In the genomic region with DNA sequence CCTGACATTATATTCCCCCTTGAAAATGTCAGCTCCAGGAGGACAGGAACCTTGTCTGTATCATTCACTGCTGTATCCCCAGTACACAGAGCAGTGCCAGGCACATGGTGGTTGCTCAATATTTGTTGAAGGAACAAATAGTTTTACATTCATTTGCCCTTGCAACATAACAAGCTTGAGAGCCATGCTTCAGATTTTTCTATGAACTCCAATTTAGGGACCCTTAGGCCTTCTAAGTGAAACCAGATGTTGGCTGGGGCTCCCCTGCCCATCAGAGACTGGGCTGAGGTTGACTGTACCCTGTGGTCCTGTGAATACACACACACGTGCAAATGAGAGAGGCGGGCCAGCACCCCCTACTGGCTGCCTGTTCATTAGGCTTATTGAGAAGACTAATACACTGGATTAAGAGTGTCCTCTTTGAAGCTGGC, we compare ENCODE assay signal across 8 cellular contexts.
DNase-seq lines count a peak whose midpoint lies in the region; ATAC-seq, FAIRE-seq and TF ChIP-seq lines count a peak whose summit lies in the region.

No MANE protein-coding gene starts in this region.

- H3K4me1 ChIP-seq in CD8-positive, alpha-beta memory T cell (ENCODE audit: insufficient read depth, low read length) = no peaks in the 10 kb centered on the region

- H3K27ac Mint-ChIP-seq in CD8-positive, alpha-beta memory T cell = no peak overlapping the region

- no peaks in the 10 kb centered on the region for H3K36me3 ChIP-seq in CD8-positive, alpha-beta memory T cell (ENCODE audit: insufficient read depth, low read length)

- H3K36me3 Mint-ChIP-seq in CD8-positive, alpha-beta memory T cell = no peaks in the 10 kb centered on the region

- peaks cover 0 to 8% (median 4%) of the 10 kb centered on the region in 5 donors for H3K9me3 Mint-ChIP-seq in CD8-positive, alpha-beta memory T cell

- no peak overlapping the region for H3K4me3 ChIP-seq in HFF-Myc (replicated peaks; ENCODE audit: low read depth, low read length)
- no peak overlapping the region for H3K4me3 ChIP-seq in CD8-positive, alpha-beta memory T cell (ENCODE audit: low read length)

- peaks cover 0 to 1% of the 10 kb centered on the region in 2 donors for H3K27me3 Mint-ChIP-seq in CD8-positive, alpha-beta memory T cell

- no peak overlapping the region for H3K27ac ChIP-seq in CD8-positive, alpha-beta memory T cell (ENCODE audit: low read depth, low read length)

- no peak overlapping the region for H3K4me3 Mint-ChIP-seq in CD8-positive, alpha-beta memory T cell

- DNase-seq in EL = peak; percentile 41
- no peak for DNase-seq in HFF-Myc (ENCODE audit: extremely low read depth, low read depth)
- DNase-seq in SW480 (ENCODE audit: low spot score) = peak; percentile 22
- DNase-seq in iPS-NIHi7 (ENCODE audit: extremely low spot score) = peak; percentile 74
- no peak for DNase-seq in GM19238 (ENCODE audit: insufficient read length, low spot score)
- DNase-seq in CD8-positive, alpha-beta memory T cell = no peak
- no peak for DNase-seq in RCC 7860 (ENCODE audit: low spot score)

- CTCF ChIA-PET in CD8-positive, alpha-beta memory T cell (lab: Charles Lee) = no interaction called here

- POLR2A ChIA-PET in CD8-positive, alpha-beta memory T cell (lab: Charles Lee) = no interaction called here

- no peaks in the 10 kb centered on the region for H3K27me3 ChIP-seq in CD8-positive, alpha-beta memory T cell (ENCODE audit: insufficient read depth, low read length, poor library complexity, severe bottlenecking)

- no peaks in the 10 kb centered on the region for H3K9me3 ChIP-seq in CD8-positive, alpha-beta memory T cell (ENCODE audit: low read length)

- TF ChIP-seq CTCF in HFF-Myc (IDR thresholded peaks at IDR 0.05; ENCODE audit: low read depth, low read length, missing control alignments) = peak; percentile 71

- FAIRE-seq in RCC 7860 (lab: Jason Lieb, UNC) = no peak

- no peak for ATAC-seq in GM21515 (IDR thresholded peaks at IDR 0.05; ENCODE audit: unreplicated experiment)

- H3K4me1 Mint-ChIP-seq in CD8-positive, alpha-beta memory T cell = no peaks in the 10 kb centered on the region

Comparison
In these comparisons a context has a peak if more than half of its experiments do, and no peak if none do; other contexts are left out.
1. DNase-seq: peak in EL (single experiment), SW480 (single experiment) and iPS-NIHi7 (single experiment); none in HFF-Myc (single experiment), GM19238 (single experiment), CD8-positive, alpha-beta memory T cell (0 of 5) and RCC 7860 (single experiment).